In genomic region chr7:5423272-5423843, GRCh38 we compare ENCODE assay signal across 8 cellular contexts.
DNase-seq lines count a peak whose midpoint lies in the region; ATAC-seq and TF ChIP-seq lines count a peak whose summit lies in the region.

Gene TNRC18, minus strand, starts transcription at chr7:5423834. Its CDS starts 2,588 bp downstream, at chr7:5421246.

- peak within 1 kb of the TSS; percentile 62 for H3K4me3 Mint-ChIP-seq in activated naive CD4-positive, alpha-beta T cell treated with anti-CD3 and anti-CD28 coated beads, Interleukin-2, amount 10 ng/mL, durations not matched to agents 7 days and 5 days

- CTCF ChIA-PET in activated naive CD4-positive, alpha-beta T cell treated with anti-CD3 and anti-CD28 coated beads, Interleukin-2, amount 10 ng/mL, durations not matched to agents 7 days and 5 days (lab: Charles Lee): interaction anchor here (0.6 kb wide), 1 partner anchor 169 kb away, joined by 3 read pairs; no protein-coding TSS in a partner anchor

- H3K9me3 ChIP-seq in neuron (ENCODE audit: low read length): no peaks in the 10 kb centered on the region

- H3K27me3 ChIP-seq in neuron (ENCODE audit: insufficient read depth, low read length): no peaks in the 10 kb centered on the region

- H3K27me3 Mint-ChIP-seq in activated naive CD4-positive, alpha-beta T cell treated with anti-CD3 and anti-CD28 coated beads, Interleukin-2, amount 10 ng/mL, durations not matched to agents 7 days and 5 days: peaks cover 99% of the 10 kb centered on the region

- H3K36me3 Mint-ChIP-seq in activated naive CD4-positive, alpha-beta T cell treated with anti-CD3 and anti-CD28 coated beads, Interleukin-2, amount 10 ng/mL, durations not matched to agents 7 days and 5 days: peaks cover 3% of the 10 kb centered on the region

- no peak for DNase-seq in activated naive CD4-positive, alpha-beta T cell treated with anti-CD3 and anti-CD28 coated beads, Interleukin-2, amount 10 ng/mL, durations not matched to agents 7 days and 5 days
- DNase-seq in activated naive CD4-positive, alpha-beta T cell treated with Interleukin-2 at 50 U/mL for 16 hours: no peak
- DNase-seq in activated CD4-positive, alpha-beta T cell treated with anti-CD3 and anti-CD28 coated beads, Interleukin-2, amount 50 U/mL, for 48 hours: peak; percentile 25 to 30
- DNase-seq in fibroblast of mammary gland (ENCODE audit: low read depth): no peak
- no peak for DNase-seq in SHP77 treated with DMSO at 0.1 percent for 48 hours (lab: John Stamatoyannopoulos, UW)
- DNase-seq in MV-4-11 (lab: John Stamatoyannopoulos, UW): no peak

- peak within 1 kb of the TSS; percentile 86 for H3K4me3 ChIP-seq in fibroblast of mammary gland (ENCODE audit: control insufficient read depth, low read depth, low read length)
- peak within 1 kb of the TSS; percentile 98 for H3K4me3 ChIP-seq in neuron (ENCODE audit: low read length)

- H3K36me3 ChIP-seq in neuron (ENCODE audit: insufficient read depth, low read length): peaks cover 9% of the 10 kb centered on the region

- peaks cover 51% of the 10 kb centered on the region for H3K4me1 Mint-ChIP-seq in activated naive CD4-positive, alpha-beta T cell treated with anti-CD3 and anti-CD28 coated beads, Interleukin-2, amount 10 ng/mL, durations not matched to agents 7 days and 5 days

- no peaks in the 10 kb centered on the region for H3K9me3 Mint-ChIP-seq in activated naive CD4-positive, alpha-beta T cell treated with anti-CD3 and anti-CD28 coated beads, Interleukin-2, amount 10 ng/mL, durations not matched to agents 7 days and 5 days

- peak within 1 kb of the TSS; percentile 58 for H3K27ac Mint-ChIP-seq in activated naive CD4-positive, alpha-beta T cell treated with anti-CD3 and anti-CD28 coated beads, Interleukin-2, amount 10 ng/mL, durations not matched to agents 7 days and 5 days

- peaks cover 19% of the 10 kb centered on the region for H3K4me1 ChIP-seq in neuron (ENCODE audit: insufficient read depth, low read length)

- ATAC-seq in GM18867 (IDR thresholded peaks at IDR 0.05; ENCODE audit: unreplicated experiment): no peak

- H2AFZ ChIP-seq in neuron (ENCODE audit: low read depth, low read length): peak within 1 kb of the TSS; percentile 15

- TF ChIP-seq CTCF in fibroblast of mammary gland (conservative IDR thresholded peaks at IDR 0.05; ENCODE audit: control insufficient read depth, insufficient read depth, low read depth, low read length): no peak

Comparison
In these comparisons a context has a peak if more than half of its experiments do, and no peak if none do; other contexts are left out.
1. DNase-seq: peak in activated CD4-positive, alpha-beta T cell treated with anti-CD3 and anti-CD28 coated beads, Interleukin-2, amount 50 U/mL, for 48 hours (2 of 2); none in activated naive CD4-positive, alpha-beta T cell treated with anti-CD3 and anti-CD28 coated beads, Interleukin-2, amount 10 ng/mL, durations not matched to agents 7 days and 5 days (single experiment), activated naive CD4-positive, alpha-beta T cell treated with Interleukin-2 at 50 U/mL for 16 hours (single experiment), fibroblast of mammary gland (single experiment), SHP77 treated with DMSO at 0.1 percent for 48 hours (single experiment) and MV-4-11 (single experiment).